Comparison of ENCODE assay signal across 10 cellular contexts in the genomic region with DNA sequence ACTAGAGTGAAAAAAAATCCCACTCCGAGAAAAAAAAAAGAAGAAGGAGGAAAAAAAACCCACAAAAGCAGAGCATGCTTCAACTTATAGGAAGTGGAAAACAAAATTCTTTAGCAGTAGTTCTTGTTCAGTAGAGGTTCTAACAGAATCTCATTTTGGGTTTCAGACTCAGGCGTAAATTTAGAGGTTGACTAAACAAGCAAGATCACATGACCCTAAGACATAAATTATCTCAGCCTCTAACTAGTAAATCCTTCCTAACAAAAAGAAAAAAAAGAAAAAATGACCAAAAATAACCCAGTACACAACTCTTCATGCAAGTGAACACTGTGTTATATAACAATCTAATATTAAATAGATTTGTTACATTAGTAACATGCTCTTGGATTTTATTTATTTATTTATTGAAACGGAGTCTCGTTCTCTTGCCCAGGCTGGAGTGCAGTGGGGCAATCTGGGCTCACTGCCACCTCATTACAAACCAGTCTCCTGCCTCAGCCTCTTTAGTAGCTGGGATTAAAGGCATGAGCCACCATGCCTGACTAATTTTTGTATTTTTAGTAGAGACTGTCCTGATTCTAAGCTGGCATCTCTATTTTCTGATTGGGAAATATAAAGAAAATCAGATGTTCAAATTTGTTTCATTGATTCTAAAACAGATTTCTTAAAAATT. TPM values are rescaled to one million over a fixed set of nuclear protein-coding genes. Genes with fewer than 3 reads are reported as not detected.
DNase-seq lines count a peak whose midpoint lies in the region; ATAC-seq and TF ChIP-seq lines count a peak whose summit lies in the region.
"Had no signal": no experiment of that assay in that cellular context is flagged by ENCODE, and none has a peak within 500 bp of the region (broad histone marks: within the 10 kb centered on the region; RNA-seq: fewer than 3 reads in every experiment).

No MANE protein-coding gene starts in this region.

- intact Hi-C loops in PC-9 (cut with micrococcal nuclease; ENCODE audit: unreplicated experiment), result no loop called here
- intact Hi-C loops in gastrocnemius medialis (cut with DNase I; ENCODE audit: low total_unique reads), result loop anchor here (1.0 kb wide), 1 partner anchor 36 kb away; no protein-coding TSS in a partner anchor

- H3K27me3 ChIP-seq in PC-9 (ENCODE audit: insufficient read depth, low read depth) (no peaks in the 10 kb centered on the region), gastrocnemius medialis (no peaks in the 10 kb centered on the region), neuronal stem cell (ENCODE audit: control insufficient read depth in 3 of 3, insufficient read depth in 3 of 3, low read depth in 1 of 3, low read length in 3 of 3) (no peaks in the 10 kb centered on the region)

- no peak overlapping the region for H3K4ac ChIP-seq in neuronal stem cell (ENCODE audit: low read length)

- ATAC-seq in gastrocnemius medialis (peak; percentile 97), HG02840 (IDR thresholded peaks at IDR 0.05; ENCODE audit: low FRiP score, unreplicated experiment) (no peak)

- no peak overlapping the region for H3K23ac ChIP-seq in neuronal stem cell (ENCODE audit: low read depth, low read length, poor library complexity)

- TF ChIP-seq CTCF in PC-9 (conservative IDR thresholded peaks at IDR 0.05) (no peak), gastrocnemius medialis (IDR thresholded peaks at IDR 0.05 in 4 of 5, conservative IDR thresholded peaks at IDR 0.05 in 1 of 5) (no peak)

- CTCF ChIA-PET in PC-9 (lab: Charles Lee), result no interaction called here

- H2BK12ac ChIP-seq in neuronal stem cell (ENCODE audit: low read length), result no peak overlapping the region

- no peaks in the 10 kb centered on the region for H3K9me2 ChIP-seq in PC-9 (ENCODE audit: insufficient read depth)

- peaks cover 35% of the 10 kb centered on the region for H3K4me1 ChIP-seq in PC-9 (replicated peaks; ENCODE audit: insufficient read depth)
- H3K4me1 ChIP-seq in gastrocnemius medialis, result peaks cover 16 to 17% of the 10 kb centered on the region in 2 donors
- no peaks in the 10 kb centered on the region for H3K4me1 ChIP-seq in neuronal stem cell (ENCODE audit: control insufficient read depth in 2 of 2, insufficient read depth in 1 of 2, low read depth in 1 of 2, low read length in 2 of 2)

- H3K9me3 ChIP-seq in PC-9 (ENCODE audit: insufficient read depth, low read depth) (no peaks in the 10 kb centered on the region), gastrocnemius medialis (no peaks in the 10 kb centered on the region), neuronal stem cell (replicated peaks in 1 of 2; ENCODE audit: control insufficient read depth in 2 of 2, insufficient read depth in 1 of 2, low read depth in 1 of 2, low read length in 2 of 2) (no peaks in the 10 kb centered on the region)

- no peak overlapping the region for H3K14ac ChIP-seq in neuronal stem cell (ENCODE audit: low read length)

- H3K18ac ChIP-seq in neuronal stem cell (ENCODE audit: low read length), result no peak overlapping the region

- peaks cover 23% of the 10 kb centered on the region for H3F3A ChIP-seq in PC-9 (ENCODE audit: insufficient read depth, low read depth)

- H2BK15ac ChIP-seq in neuronal stem cell (ENCODE audit: low read length), result no peak overlapping the region

- H2AK5ac ChIP-seq in neuronal stem cell (ENCODE audit: low read depth, low read length), result no peak overlapping the region

- no CpG with 5 or more reads among the region's 4 CpGs for WGBS in neuronal stem cell (ENCODE audit: extremely low coverage in 2 of 2, insufficient read length in 2 of 2, insufficient replicate concordance in 1 of 2), 2 donors

- H2BK5ac ChIP-seq in neuronal stem cell (ENCODE audit: low read length), result no peak overlapping the region

- no peak overlapping the region for H3K9ac ChIP-seq in neuronal stem cell (ENCODE audit: low read depth, low read length, poor library complexity)

- DNase-seq in EL (peak; percentile 15), PC-9 (peak in 1 of 2 experiments; percentile 8), fibroblast of the conjunctiva (ENCODE audit: low read depth) (peak; percentile 21), gastrocnemius medialis (peak; percentile 37 to 70), OCI-M1 (lab: John Stamatoyannopoulos, UW) (no peak), NCI-H1105 (lab: John Stamatoyannopoulos, UW) (no peak), neuronal stem cell (ENCODE audit: low spot score) (no peak)
- DNase-seq: amniotic stem cell, endodermal cell had no signal

- in situ Hi-C loops in gastrocnemius medialis (cut with MboI; ENCODE audit: low sequenced_read_pairs in 4 of 4), result no loop called here

- peaks cover 13% of the 10 kb centered on the region; the same call in 1 of the 2 replicates for H4K20me1 ChIP-seq in PC-9 (ENCODE audit: insufficient read depth)

- no peak overlapping the region for H3K4me3 ChIP-seq in PC-9
- peak overlapping the region in 1 of 4 donors; percentile 23 for H3K4me3 ChIP-seq in gastrocnemius medialis
- H3K4me3 ChIP-seq in neuronal stem cell (ENCODE audit: low read length in 2 of 2), result no peak overlapping the region

- H4K8ac ChIP-seq in neuronal stem cell (ENCODE audit: low read depth, low read length), result no peak overlapping the region

- POLR2A ChIA-PET in PC-9 (lab: Charles Lee; ENCODE audit: unreplicated experiment), result no interaction called here

- H2BK120ac ChIP-seq in neuronal stem cell (ENCODE audit: low read depth, low read length), result no peak overlapping the region

- no peaks in the 10 kb centered on the region; the same call in 1 of the 2 replicates for H3K79me2 ChIP-seq in PC-9 (ENCODE audit: low read depth)

- TF ChIP-seq POLR2A in gastrocnemius medialis (IDR thresholded peaks at IDR 0.05), result no peak

- no peak overlapping the region for H3K4me2 ChIP-seq in PC-9
- H3K4me2 ChIP-seq in neuronal stem cell (ENCODE audit: insufficient read depth, low read length, poor library complexity, severe bottlenecking), result no peak overlapping the region

- BruUV-seq in PC-9 (replicated peaks; lab: Mats Ljungman, UMichigan), result no TSS peak

- H3K79me1 ChIP-seq in neuronal stem cell (ENCODE audit: low read depth, low read length), result no peaks in the 10 kb centered on the region

- H3K36me3 ChIP-seq in PC-9 (ENCODE audit: low read depth), result peaks cover 73% of the 10 kb centered on the region
- H3K36me3 ChIP-seq in gastrocnemius medialis, result peaks cover 0 to 48% of the 10 kb centered on the region in 2 donors
- peaks cover 0 to 98% of the 10 kb centered on the region in 2 donors for H3K36me3 ChIP-seq in neuronal stem cell (replicated peaks in 1 of 2; ENCODE audit: control insufficient read depth in 2 of 2, insufficient read depth in 2 of 2, low read length in 2 of 2)

- H4K91ac ChIP-seq in neuronal stem cell (ENCODE audit: low read depth, low read length, poor library complexity), result no peak overlapping the region

- H3K27ac ChIP-seq in PC-9 (peak overlapping the region; percentile 36; the same call in 1 of the 2 replicates), gastrocnemius medialis (peak overlapping the region; percentile 34 to 69 (median 63)), neuronal stem cell (replicated peaks; ENCODE audit: low read length) (no peak overlapping the region)

- no peak overlapping the region for H2AFZ ChIP-seq in PC-9
- H2AFZ ChIP-seq in neuronal stem cell (ENCODE audit: low read length), result no peak overlapping the region

RNA-seq across cellular contexts. Expression of a gene that starts 35.4 kb away (rescaled TPM):
- 66.2 and 73.4 TPM in 2 replicates for total RNA-seq in PC-9 (2021)
- 10 to 100 TPM; 20.6 to 30.3 (median 25.4) TPM for total RNA-seq in gastrocnemius medialis
- polyA plus RNA-seq in neuronal stem cell (2013, experiment 1 of 2), result 33.2 TPM
- polyA plus RNA-seq in neuronal stem cell (2013, experiment 2 of 2), result 33.8 TPM

Comparison
In these comparisons a context has a peak if more than half of its experiments do, and no peak if none do; other contexts are left out.
1. DNase-seq: peak in EL (single experiment), fibroblast of the conjunctiva (single experiment) and gastrocnemius medialis (2 of 2); none in OCI-M1 (single experiment), NCI-H1105 (single experiment) and neuronal stem cell (single experiment).